Comparison of ENCODE assay signal across 22 cellular contexts in the genomic region with DNA sequence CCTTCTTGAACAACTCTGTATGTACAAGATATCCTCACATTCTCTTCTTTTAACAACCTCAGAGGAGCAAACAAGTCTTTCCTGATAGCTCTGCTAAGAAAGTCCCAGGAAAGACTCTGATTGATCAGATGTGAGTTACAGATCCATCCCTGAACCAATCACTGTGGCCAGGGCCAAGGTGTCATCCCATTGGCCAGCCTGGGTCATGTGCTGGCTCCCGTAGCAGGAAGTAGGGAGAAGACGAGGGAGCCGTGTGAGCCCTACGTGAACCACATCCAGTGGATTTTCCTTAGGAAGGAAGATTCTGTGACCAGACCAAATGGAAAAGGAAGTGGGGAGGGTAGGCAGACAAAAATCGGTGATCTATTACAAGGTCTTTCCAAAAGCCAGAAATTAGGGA. TPM values are rescaled to one million over a fixed set of nuclear protein-coding genes. Genes with fewer than 3 reads are reported as not detected.
A peak's percentile ranks its signal among the peaks of the same experiment; 100 is the strongest.
DNase-seq lines count a peak whose midpoint lies in the region; ATAC-seq and TF ChIP-seq lines count a peak whose summit lies in the region.
"Had no signal": no experiment of that assay in that cellular context is flagged by ENCODE, and none has a peak within 500 bp of the region (broad histone marks: within the 10 kb centered on the region; RNA-seq: fewer than 3 reads in every experiment).

No MANE protein-coding gene starts in this region.

- H3K27me3 ChIP-seq in GM23338 (ENCODE audit: insufficient read depth): no peaks in the 10 kb centered on the region
- no peaks in the 10 kb centered on the region for H3K27me3 ChIP-seq in Karpas-422 (ENCODE audit: low read length)
- no peaks in the 10 kb centered on the region for H3K27me3 ChIP-seq in mesendoderm (ENCODE audit: insufficient read depth, low read length, poor library complexity)
- H3K27me3 ChIP-seq: cardiac muscle cell, upper lobe of left lung had no signal

- WGBS in mesendoderm (ENCODE audit: extremely low coverage, insufficient coverage, low lambda C conversion rate): no CpG with 5 or more reads among the region's 5 CpGs

- H3K18ac ChIP-seq in mesendoderm (ENCODE audit: low read length): no peak overlapping the region

- no peak overlapping the region for H3K9ac ChIP-seq in Karpas-422 (ENCODE audit: low read length)
- no peak overlapping the region for H3K9ac ChIP-seq in mesendoderm (ENCODE audit: low read length)

- no peaks in the 10 kb centered on the region for H3K79me2 ChIP-seq in GM23338 (replicated peaks; ENCODE audit: insufficient read depth)
- no peaks in the 10 kb centered on the region for H3K79me2 ChIP-seq in Karpas-422 (ENCODE audit: low read length)
- H3K79me2 ChIP-seq in mesendoderm (ENCODE audit: control insufficient read depth, insufficient read depth, low read length): no peaks in the 10 kb centered on the region

- H3K9me3 ChIP-seq in Karpas-422 (ENCODE audit: low read length): no peaks in the 10 kb centered on the region
- H3K9me3 ChIP-seq: psoas muscle, upper lobe of left lung had no signal

- H3K27ac ChIP-seq in GM23338 (ENCODE audit: low read depth): no peak overlapping the region
- H3K27ac ChIP-seq in Karpas-422 (ENCODE audit: low read length): no peak overlapping the region
- H3K27ac ChIP-seq in angular gyrus (ENCODE audit: low read depth, low read length): peak overlapping the region; percentile 7
- H3K27ac ChIP-seq in mesendoderm (ENCODE audit: low read depth, low read length): no peak overlapping the region
- H3K27ac ChIP-seq: cardiac muscle cell, psoas muscle, upper lobe of left lung had no signal

- no peaks in the 10 kb centered on the region for H3K79me1 ChIP-seq in mesendoderm (ENCODE audit: low read length)

- H4K20me1 ChIP-seq in GM23338 (replicated peaks; ENCODE audit: insufficient read depth): no peaks in the 10 kb centered on the region
- H4K20me1 ChIP-seq in Karpas-422 (ENCODE audit: insufficient read depth, low read depth, low read length): no peaks in the 10 kb centered on the region

- peak overlapping the region; percentile 33; the same call in 1 of the 2 replicates for H2AFZ ChIP-seq in GM23338
- peak overlapping the region; percentile 63 for H2AFZ ChIP-seq in Karpas-422 (ENCODE audit: low read length)

- no peak overlapping the region for H2AK5ac ChIP-seq in mesendoderm (ENCODE audit: low read length)

- no peak overlapping the region for H4K5ac ChIP-seq in mesendoderm (ENCODE audit: low read length)

- H3K36me3 ChIP-seq in GM23338 (ENCODE audit: insufficient read depth) (no peaks in the 10 kb centered on the region), Karpas-422 (ENCODE audit: insufficient read depth, low read length) (no peaks in the 10 kb centered on the region), mesendoderm (ENCODE audit: control insufficient read depth, insufficient read depth, low read length) (no peaks in the 10 kb centered on the region)
- H3K36me3 ChIP-seq: cardiac muscle cell, upper lobe of left lung had no signal

- no peak overlapping the region for H4K8ac ChIP-seq in mesendoderm (ENCODE audit: low read depth, low read length)

- DNase-seq in GM23338 (ENCODE audit: low spot score) (peak; percentile 24), Karpas-422 (peak; percentile 53), mesendoderm (peak; percentile 25), progenitor cell of endocrine pancreas (ENCODE audit: low spot score, unreplicated experiment) (no peak), UCSD-AML1 (lab: John Stamatoyannopoulos, UW; ENCODE audit: unreplicated experiment) (no peak)
- DNase-seq in effector CD4-positive, alpha-beta T cell: no peak
- no peak for DNase-seq in stimulated activated CD4-positive, alpha-beta T cell treated with anti-CD3 and anti-CD28 coated beads, Interleukin-2, amount 100 ng/mL, for 24 hours
- DNase-seq: activated CD4-positive, alpha-beta T cell treated with anti-CD3 and anti-CD28 coated beads for 36 hours; activated CD8-positive, alpha-beta memory T cell treated with anti-CD3 and anti-CD28 coated beads for 24 hours; activated T-cell treated with anti-CD3 and anti-CD28 coated beads, Interleukin-2, amount 50 U/mL, for 24 hours; CD4-positive, alpha-beta T cell; DMS 273 treated with DMSO at 0.1 percent for 48 hours; GOT3; NCI-H1105 treated with DMSO at 0.1 percent for 48 hours; NCI-H2081; NCI-H345; psoas muscle; stimulated activated CD8-positive, alpha-beta memory T cell treated with anti-CD3 and anti-CD28 coated beads, Interleukin-4, amount 100 ng/mL, for 48 hours; upper lobe of left lung had no signal

- H3K9me3 Mint-ChIP-seq in GM23338: peaks cover 4% of the 10 kb centered on the region; the same call in 1 of the 3 replicates
- H3K9me3 Mint-ChIP-seq in progenitor cell of endocrine pancreas (ENCODE audit: low read depth): peaks cover 5% of the 10 kb centered on the region
- H3K9me3 Mint-ChIP-seq: activated T-cell treated with anti-CD3 and anti-CD28 coated beads, Interleukin-2, amount 50 U/mL, for 24 hours; CD4-positive, alpha-beta T cell had no signal

- H3K56ac ChIP-seq in mesendoderm (ENCODE audit: low read length): no peak overlapping the region

- H3K23ac ChIP-seq in mesendoderm (ENCODE audit: low read length): no peak overlapping the region

- H3F3A ChIP-seq in GM23338 (replicated peaks; ENCODE audit: low read depth): 0 out of 2 replicates have a peak, but pooled peaks cover 5% of the 10 kb centered on the region

- no peaks in the 10 kb centered on the region; the same call in 2 of the 3 replicates for H3K36me3 Mint-ChIP-seq in GM23338 (ENCODE audit: low read depth)
- H3K36me3 Mint-ChIP-seq in progenitor cell of endocrine pancreas (ENCODE audit: insufficient read depth): no peaks in the 10 kb centered on the region

- H2BK15ac ChIP-seq in mesendoderm (replicated peaks; ENCODE audit: low read depth): no peak overlapping the region

- H3K4me1 ChIP-seq in GM23338 (ENCODE audit: insufficient read depth) (peaks cover 4% of the 10 kb centered on the region; the same call in 1 of the 2 replicates), Karpas-422 (ENCODE audit: low read length) (peaks cover under 1% of the 10 kb centered on the region), mesendoderm (ENCODE audit: control insufficient read depth, low read depth, low read length) (no peaks in the 10 kb centered on the region)

- H3K9me2 ChIP-seq in GM23338 (ENCODE audit: insufficient read depth): 0 out of 2 replicates have a peak, but pooled peaks cover 3% of the 10 kb centered on the region
- H3K9me2 ChIP-seq in Karpas-422 (replicated peaks; ENCODE audit: insufficient read depth, low read length): no peaks in the 10 kb centered on the region

- H2BK5ac ChIP-seq in mesendoderm (ENCODE audit: low read length): no peak overlapping the region

- no peak overlapping the region for H3K4me2 ChIP-seq in GM23338
- peak overlapping the region; percentile 3 for H3K4me2 ChIP-seq in Karpas-422 (ENCODE audit: low read depth, low read length, poor library complexity, severe bottlenecking)
- no peak overlapping the region for H3K4me2 ChIP-seq in mesendoderm (ENCODE audit: low read length)

- no peak overlapping the region for H3K4me3 Mint-ChIP-seq in GM23338
- no peak overlapping the region for H3K4me3 Mint-ChIP-seq in progenitor cell of endocrine pancreas (ENCODE audit: low read depth)
- H3K4me3 Mint-ChIP-seq: activated CD4-positive, alpha-beta T cell treated with anti-CD3 and anti-CD28 coated beads for 36 hours; activated T-cell treated with anti-CD3 and anti-CD28 coated beads, Interleukin-2, amount 50 U/mL, for 24 hours; CD4-positive, alpha-beta T cell had no signal

- ATAC-seq in GM23338: peak; percentile 45; the same call in 1 of the 3 replicates
- ATAC-seq: activated CD4-positive, alpha-beta T cell treated with anti-CD3 and anti-CD28 coated beads for 36 hours; psoas muscle; Right ventricle myocardium inferior had no signal

- no peak overlapping the region for H3K4me3 ChIP-seq in GM23338
- 0 out of 2 replicates have a peak overlapping the region, but pooled peaks have one; percentile 32 for H3K4me3 ChIP-seq in Karpas-422 (ENCODE audit: low read length)
- no peak overlapping the region for H3K4me3 ChIP-seq in mesendoderm (ENCODE audit: low read length)
- H3K4me3 ChIP-seq: cardiac muscle cell, psoas muscle, upper lobe of left lung had no signal

- H3K27me3 Mint-ChIP-seq in GM23338 (ENCODE audit: insufficient read depth, low read depth, poor library complexity): peaks cover 2% of the 10 kb centered on the region
- H3K27me3 Mint-ChIP-seq in progenitor cell of endocrine pancreas: peaks cover 20% of the 10 kb centered on the region
- H3K27me3 Mint-ChIP-seq: activated CD4-positive, alpha-beta T cell treated with anti-CD3 and anti-CD28 coated beads for 36 hours; activated T-cell treated with anti-CD3 and anti-CD28 coated beads, Interleukin-2, amount 50 U/mL, for 24 hours; CD4-positive, alpha-beta T cell had no signal

- H3K4me1 Mint-ChIP-seq in GM23338: peaks cover 2% of the 10 kb centered on the region; the same call in 2 of the 3 replicates
- no peaks in the 10 kb centered on the region for H3K4me1 Mint-ChIP-seq in progenitor cell of endocrine pancreas (ENCODE audit: low read depth)

- no peak overlapping the region for H2BK120ac ChIP-seq in mesendoderm (ENCODE audit: low read depth, low read length)

- TF ChIP-seq CTCF in GM23338 (conservative IDR thresholded peaks at IDR 0.05; ENCODE audit: low read depth in 2 of 2) (no peak), progenitor cell of endocrine pancreas (IDR thresholded peaks at IDR 0.05; ENCODE audit: unreplicated experiment) (no peak)

- H3K4ac ChIP-seq in mesendoderm (ENCODE audit: low read depth, low read length): no peak overlapping the region

- no peak overlapping the region for H3K27ac Mint-ChIP-seq in GM23338
- H3K27ac Mint-ChIP-seq in progenitor cell of endocrine pancreas: no peak overlapping the region
- H3K27ac Mint-ChIP-seq: activated CD4-positive, alpha-beta T cell treated with anti-CD3 and anti-CD28 coated beads for 36 hours; activated T-cell treated with anti-CD3 and anti-CD28 coated beads, Interleukin-2, amount 50 U/mL, for 24 hours; CD4-positive, alpha-beta T cell had no signal

TF ChIP-seq in GM23338, 12 proteins besides CTCF, POLR2A, EP300 and RAD21 (continues in another document):
- no peak for TF ChIP-seq ETS1 (IDR thresholded peaks at IDR 0.05)
- TF ChIP-seq JUNB (IDR thresholded peaks at IDR 0.05; ENCODE audit: unreplicated experiment): no peak

RNA-seq across cellular contexts. Expression of gene P2RX7, which starts 5.6 kb away (rescaled TPM):
- 0.24 and 0.74 TPM in 2 replicates for total RNA-seq in GM23338 (2014; rRNA removed; shearing (Covaris generic))
- 0.43 and 0.48 TPM in 2 replicates for polyA plus RNA-seq in GM23338 (2016; fragmentation: Nextera tagmentation; extraction: Ambion mirVana)
- total RNA-seq in Karpas-422 (2014; rRNA removed; shearing (Covaris generic); ENCODE audit: low replicate concordance): 0.18 TPM in 1 of 2 replicates, not detected in the other
- polyA plus RNA-seq in mesendoderm (2013, experiment 1 of 2): 0.18 TPM
- 0.21 TPM for polyA plus RNA-seq in mesendoderm (2013, experiment 2 of 2)
- not detected in 2 replicates for total RNA-seq in progenitor cell of endocrine pancreas

Comparison
In these comparisons a context has a peak if more than half of its experiments do, and no peak if none do; other contexts are left out.
1. DNase-seq: peak in GM23338 (single experiment), Karpas-422 (single experiment) and mesendoderm (single experiment); none in progenitor cell of endocrine pancreas (single experiment), UCSD-AML1 (single experiment), effector CD4-positive, alpha-beta T cell (single experiment) and stimulated activated CD4-positive, alpha-beta T cell treated with anti-CD3 and anti-CD28 coated beads, Interleukin-2, amount 100 ng/mL, for 24 hours (0 of 2).